Comparison of ENCODE assay signal across 8 cellular contexts in the genomic region with DNA sequence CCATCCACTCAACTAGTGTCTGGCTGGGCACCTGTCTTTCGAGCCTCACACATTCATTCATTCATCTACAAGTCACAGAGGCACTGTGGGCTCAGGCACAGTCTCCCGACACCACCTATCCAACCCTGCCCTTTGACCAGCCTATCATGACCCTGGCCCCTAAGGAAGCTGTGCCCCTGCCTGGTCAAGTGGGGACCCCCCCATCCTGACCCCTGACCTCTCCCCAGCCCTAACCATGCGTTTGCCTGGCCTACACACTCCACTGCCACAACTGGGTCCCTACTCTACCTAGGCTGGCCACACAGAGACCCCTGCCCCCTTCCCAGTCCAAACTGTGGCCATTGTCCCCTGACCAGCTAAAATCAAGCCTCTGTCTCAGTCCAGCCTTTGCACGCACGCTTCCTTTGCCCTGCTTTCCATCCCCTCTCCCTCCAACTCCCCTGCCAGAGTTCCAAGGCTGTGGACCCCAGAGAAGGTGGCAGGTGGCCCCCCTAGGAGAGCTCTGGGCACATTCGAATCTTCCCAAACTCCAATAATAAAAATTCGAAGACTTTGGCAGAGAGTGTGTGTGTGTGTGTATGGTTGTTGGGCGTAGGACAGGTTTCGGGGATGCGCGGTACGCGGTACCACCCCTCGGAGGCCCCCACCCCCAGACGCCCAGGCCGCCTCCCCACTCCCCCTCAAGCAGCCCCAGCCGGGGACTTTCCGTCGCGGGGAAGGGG. TPM values are rescaled to one million over a fixed set of nuclear protein-coding genes. Genes with fewer than 3 reads are reported as not detected.
DNase-seq lines count a peak whose midpoint lies in the region; TF ChIP-seq lines count a peak whose summit lies in the region.

No MANE protein-coding gene starts in this region.

- H3F3A ChIP-seq in SU-DHL-6 (ENCODE audit: insufficient read depth) = 0 out of 2 replicates have a peak, but pooled peaks cover 10% of the 10 kb centered on the region

- peaks cover 0 to 19% (median 14%) of the 10 kb centered on the region in 3 donors for H3K4me1 ChIP-seq in esophagus squamous epithelium

- H3K27ac ChIP-seq in SU-DHL-6 (ENCODE audit: low read depth, low read length) (no peak overlapping the region), esophagus squamous epithelium (peak overlapping the region; percentile 56 to 85 (median 77))

- no peak for TF ChIP-seq CTCF in GM20000 (IDR thresholded peaks at IDR 0.05; ENCODE audit: extremely low read depth, missing control alignments)
- no peak for TF ChIP-seq CTCF in SU-DHL-6 (IDR thresholded peaks at IDR 0.05; ENCODE audit: insufficient read depth, low read length, poor library complexity, severe bottlenecking)
- TF ChIP-seq CTCF in esophagus squamous epithelium (IDR thresholded peaks at IDR 0.05) = no peak
- TF ChIP-seq CTCF in retinal pigment epithelial cell (conservative IDR thresholded peaks at IDR 0.05; ENCODE audit: low read depth, low read length) = no peak

- no peaks in the 10 kb centered on the region for H3K9me3 ChIP-seq in SU-DHL-6 (ENCODE audit: insufficient read depth, low read length)
- H3K9me3 ChIP-seq in esophagus squamous epithelium = no peaks in the 10 kb centered on the region

- DNase-seq in GM20000 (ENCODE audit: low spot score) = peak; percentile 23
- DNase-seq in esophagus squamous epithelium (lab: John Stamatoyannopoulos, UW) = no peak
- no peak for DNase-seq in retinal pigment epithelial cell (ENCODE audit: low read depth)
- no peak for DNase-seq in NCI-H446 treated with DMSO at 0.1 percent for 48 hours (lab: John Stamatoyannopoulos, UW)
- no peak for DNase-seq in stimulated activated CD4-positive, alpha-beta T cell treated with anti-CD3 and anti-CD28 coated beads, Interleukin-15, amount 100 ng/mL, for 24 hours
- DNase-seq in cortex of kidney (lab: John Stamatoyannopoulos, UW) = no peak
- no peak for DNase-seq in activated gamma-delta T cell (lab: John Stamatoyannopoulos, UW)

- peak overlapping the region; percentile 70 for H3K4me2 ChIP-seq in SU-DHL-6 (ENCODE audit: low read depth, low read length, poor library complexity, severe bottlenecking)

- H3K36me3 ChIP-seq in SU-DHL-6 (ENCODE audit: low read length) = no peaks in the 10 kb centered on the region
- no peaks in the 10 kb centered on the region for H3K36me3 ChIP-seq in esophagus squamous epithelium

- H2AFZ ChIP-seq in SU-DHL-6 (ENCODE audit: low read depth, low read length, severe bottlenecking) = peak overlapping the region; percentile 94

- peak overlapping the region; percentile 79 for H3K9ac ChIP-seq in SU-DHL-6 (ENCODE audit: low read length)

- H3K9me2 ChIP-seq in SU-DHL-6 (replicated peaks; ENCODE audit: insufficient read depth, low read length) = no peaks in the 10 kb centered on the region

- peak overlapping the region; percentile 73 for H3K4me3 ChIP-seq in SU-DHL-6 (ENCODE audit: insufficient read depth, low read length, poor library complexity, severe bottlenecking)
- peak overlapping the region; percentile 34 to 88 (median 60) for H3K4me3 ChIP-seq in esophagus squamous epithelium
- peak overlapping the region; percentile 58 for H3K4me3 ChIP-seq in retinal pigment epithelial cell (ENCODE audit: low read length)

- no peaks in the 10 kb centered on the region for H3K79me2 ChIP-seq in SU-DHL-6 (ENCODE audit: insufficient read depth, low read length)

- H4K20me1 ChIP-seq in SU-DHL-6 (ENCODE audit: low read depth, low read length) = no peaks in the 10 kb centered on the region

- no peak for TF ChIP-seq POLR2A in esophagus squamous epithelium (IDR thresholded peaks at IDR 0.05)

- no peaks in the 10 kb centered on the region for H3K27me3 ChIP-seq in SU-DHL-6 (ENCODE audit: low read length)
- H3K27me3 ChIP-seq in esophagus squamous epithelium = peaks cover 0 to 28% (median 0%) of the 10 kb centered on the region in 4 donors

- intact Hi-C loops in esophagus squamous epithelium (cut with DNase I) = no loop called here

- 60 to 82% methylated on average over 2 to 6 of the region's 20 CpGs for WGBS in esophagus squamous epithelium, 2 donors

RNA-seq across cellular contexts. Expression of a gene that starts 0.4 kb away (rescaled TPM):
- total RNA-seq in esophagus squamous epithelium = 1 to 10 TPM in 3 of 4 donors, under 1 TPM in 1; 0.83 to 4.9 (median 2.1) TPM

RNA-seq across cellular contexts. Expression of a gene that starts 3.2 kb away (rescaled TPM):
- not detected for total RNA-seq in esophagus squamous epithelium

RNA-seq across cellular contexts. Expression of a gene that starts 25.0 kb away (rescaled TPM):
- total RNA-seq in esophagus squamous epithelium = 1 to 10 TPM; 1.8 to 7.5 (median 3.9) TPM

RNA-seq across cellular contexts. Expression of a gene that starts 30.7 kb away (rescaled TPM):
- not detected for total RNA-seq in esophagus squamous epithelium

RNA-seq across cellular contexts. Expression of a gene that starts 41.4 kb away (rescaled TPM):
- total RNA-seq in esophagus squamous epithelium = 1 to 10 TPM; 2.0 to 8.9 (median 4.0) TPM
